28 cellular contexts compared by ENCODE assay signal in genomic region chr20:15185913-15186312, GRCh38.
"Had no signal": no experiment of that assay in that cellular context is flagged by ENCODE, and none has a peak within 500 bp of the region (broad histone marks: within the 10 kb centered on the region; RNA-seq: fewer than 3 reads in every experiment).

No MANE protein-coding gene starts in this region.

- H3K4me2 ChIP-seq: neural progenitor cell had no signal

- H3K4me1 ChIP-seq: colonic mucosa, esophagus squamous epithelium, heart right ventricle, lower lobe of right lung, neural progenitor cell, psoas muscle, spleen, testis had no signal

- H3K27me3 ChIP-seq: colonic mucosa, esophagus squamous epithelium, heart right ventricle, neural progenitor cell, spleen, testis, tibial artery had no signal

- H3K4me3 Mint-ChIP-seq: effector memory CD8-positive, alpha-beta T cell; memory B cell; naive B cell; natural killer cell treated with Interleukin-12 subunit alpha and Interleukin-12 subunit beta and Interleukin-15 and Interleukin-18, amount 100 ng/mL, for 72 hours; neural progenitor cell; stimulated activated memory B cell treated with anti-CD40 and anti-IgM and Interleukin-4, amounts not matched to agents 10 μg/mL and 1 μg/mL and 100 μg/mL, for 72 hours; type B pancreatic cell had no signal

- H3K9ac ChIP-seq: neural progenitor cell had no signal

- H3K4me3 ChIP-seq: colonic mucosa, esophagus squamous epithelium, heart right ventricle, lower lobe of right lung, mucosa of descending colon, neural progenitor cell, psoas muscle, skin epidermis, spleen, testis, tibial artery had no signal

- H2AFZ ChIP-seq: neural progenitor cell had no signal

- DNase-seq: colonic mucosa; dermis blood vessel endothelial cell; effector memory CD8-positive, alpha-beta T cell; erythroblast; esophagus squamous epithelium; foreskin melanocyte; glutamatergic neuron; heart right ventricle; hippocampal formation; left cardiac atrium; left ventricle myocardium superior; lower lobe of right lung; mucosa of descending colon; naive B cell; psoas muscle; right cardiac atrium; spleen; stimulated activated CD4-positive, alpha-beta T cell treated with anti-CD3 and anti-CD28 coated beads, Interleukin-4, amount 100 ng/mL, for 4 hours; stimulated activated naive CD8-positive, alpha-beta T cell treated with anti-CD3 and anti-CD28 coated beads, Interleukin-15, Interleukin-2, amounts not matched to agents 100 U/mL and 50 U/mL, for 24 hours; substantia nigra; testis; tibial artery had no signal

- ATAC-seq: effector memory CD8-positive, alpha-beta T cell; heart right ventricle; left cardiac atrium; left ventricle myocardium superior; lower lobe of right lung; mucosa of descending colon; natural killer cell treated with Interleukin-12 subunit alpha and Interleukin-12 subunit beta and Interleukin-15 and Interleukin-18, amount 100 ng/mL, for 72 hours; psoas muscle; right cardiac atrium; stimulated activated memory B cell treated with anti-CD40 and anti-IgM and Interleukin-4, amounts not matched to agents 10 μg/mL and 1 μg/mL and 100 μg/mL, for 72 hours; stimulated activated naive CD8-positive, alpha-beta T cell treated with anti-CD3 and anti-CD28 coated beads, Interleukin-15, Interleukin-2, amounts not matched to agents 100 U/mL and 50 U/mL, for 24 hours had no signal

- H3K36me3 ChIP-seq: colonic mucosa, esophagus squamous epithelium, heart right ventricle, lower lobe of right lung, neural progenitor cell, spleen, tibial artery had no signal

- H3K36me3 Mint-ChIP-seq: memory B cell; naive B cell; natural killer cell treated with Interleukin-12 subunit alpha and Interleukin-12 subunit beta and Interleukin-15 and Interleukin-18, amount 100 ng/mL, for 72 hours; neural progenitor cell; stimulated activated memory B cell treated with anti-CD40 and anti-IgM and Interleukin-4, amounts not matched to agents 10 μg/mL and 1 μg/mL and 100 μg/mL, for 72 hours had no signal

- H3K27ac Mint-ChIP-seq: effector memory CD8-positive, alpha-beta T cell; memory B cell; naive B cell; natural killer cell treated with Interleukin-12 subunit alpha and Interleukin-12 subunit beta and Interleukin-15 and Interleukin-18, amount 100 ng/mL, for 72 hours; neural progenitor cell; stimulated activated memory B cell treated with anti-CD40 and anti-IgM and Interleukin-4, amounts not matched to agents 10 μg/mL and 1 μg/mL and 100 μg/mL, for 72 hours; type B pancreatic cell had no signal

- H3K27me3 Mint-ChIP-seq: effector memory CD8-positive, alpha-beta T cell; natural killer cell treated with Interleukin-12 subunit alpha and Interleukin-12 subunit beta and Interleukin-15 and Interleukin-18, amount 100 ng/mL, for 72 hours; stimulated activated memory B cell treated with anti-CD40 and anti-IgM and Interleukin-4, amounts not matched to agents 10 μg/mL and 1 μg/mL and 100 μg/mL, for 72 hours had no signal

- H3K9me3 Mint-ChIP-seq: memory B cell; neural progenitor cell; stimulated activated memory B cell treated with anti-CD40 and anti-IgM and Interleukin-4, amounts not matched to agents 10 μg/mL and 1 μg/mL and 100 μg/mL, for 72 hours had no signal

- H3K27ac ChIP-seq: colonic mucosa, esophagus squamous epithelium, heart right ventricle, lower lobe of right lung, neural progenitor cell, psoas muscle, skin epidermis, spleen, testis, tibial artery had no signal

- H3K4me1 Mint-ChIP-seq: neural progenitor cell; stimulated activated memory B cell treated with anti-CD40 and anti-IgM and Interleukin-4, amounts not matched to agents 10 μg/mL and 1 μg/mL and 100 μg/mL, for 72 hours had no signal

- H3K9me3 ChIP-seq: colonic mucosa, esophagus squamous epithelium, heart right ventricle, lower lobe of right lung, mucosa of descending colon, psoas muscle, spleen, testis, tibial artery had no signal
